Comparison of ENCODE assay signal across 1 cellular context in genomic region chr4:40228497-40229365, GRCh38.
TF ChIP-seq lines count a peak whose summit lies in the region.

No MANE protein-coding gene starts in this region.

TF ChIP-seq in GM12878, 131 proteins besides CTCF, POLR2A, EP300 and RAD21 (continued from another document):
- no peak for TF ChIP-seq ZBTB11 (CRISPR knock-in tag; IDR thresholded peaks at IDR 0.05)
- no peak for TF ChIP-seq CEBPZ (IDR thresholded peaks at IDR 0.05; ENCODE audit: low read depth, low read length)
- no peak; the same call in 1 of the 2 replicates for TF ChIP-seq TARDBP (IDR thresholded peaks at IDR 0.05; ENCODE audit: borderline replicate concordance)
- no peak for TF ChIP-seq STAT1 (conservative IDR thresholded peaks at IDR 0.05)
- no peak for TF ChIP-seq BACH1 (IDR thresholded peaks at IDR 0.05; ENCODE audit: borderline replicate concordance)
- TF ChIP-seq ZBED1 (IDR thresholded peaks at IDR 0.05; ENCODE audit: borderline replicate concordance): peak; percentile 90; the same call in 1 of the 2 replicates
- TF ChIP-seq E2F8 (IDR thresholded peaks at IDR 0.05; ENCODE audit: low read depth, partially characterized antibody): no peak
- no peak for TF ChIP-seq CBX5 (IDR thresholded peaks at IDR 0.05; ENCODE audit: low read depth)
- TF ChIP-seq MTA3 (IDR thresholded peaks at IDR 0.05; ENCODE audit: borderline replicate concordance, low read length): peak; percentile 95; the same call in 1 of the 2 replicates
- TF ChIP-seq ATF7 (IDR thresholded peaks at IDR 0.05; ENCODE audit: low read depth): peak; percentile 86
- TF ChIP-seq CBFB (IDR thresholded peaks at IDR 0.05; ENCODE audit: low read depth): peak; percentile 70; the same call in 1 of the 2 replicates
- peak; percentile 93 for TF ChIP-seq FOXM1 (IDR thresholded peaks at IDR 0.05; ENCODE audit: low read depth, low read length)
